In genomic region chr5:127564002-127564769, GRCh38 we compare ENCODE assay signal across 8 cellular contexts. TPM values are rescaled to one million over a fixed set of nuclear protein-coding genes. Genes with fewer than 3 reads are reported as not detected.
A peak's percentile ranks its signal among the peaks of the same experiment; 100 is the strongest.
DNase-seq lines count a peak whose midpoint lies in the region; ATAC-seq, FAIRE-seq and TF ChIP-seq lines count a peak whose summit lies in the region.

No MANE protein-coding gene starts in this region.

- H3K9me3 ChIP-seq in pancreas = no peaks in the 10 kb centered on the region

- CTCF ChIA-PET in activated CD8-positive, alpha-beta T cell treated with anti-CD3 and anti-CD28 coated beads for 36 hours (lab: Charles Lee) = interaction anchor here (0.8 to 2.6 kb wide), 11 partner anchors 9 to 650 kb away, joined by 3 to 9 read pairs (median 3); no protein-coding TSS in a partner anchor

- H3K27ac ChIP-seq in pancreas = no peak overlapping the region

- H3K4me3 ChIP-seq in foreskin fibroblast (ENCODE audit: low read depth in 1 of 2, low read length in 2 of 2) (no peak overlapping the region), pancreas (no peak overlapping the region)

- H3K4me3 Mint-ChIP-seq in activated CD8-positive, alpha-beta T cell treated with anti-CD3 and anti-CD28 coated beads for 36 hours = no peak overlapping the region

- peak; percentile 41 for FAIRE-seq in pancreas (lab: Jason Lieb, UNC)

- peaks cover 10% of the 10 kb centered on the region for H3K27me3 Mint-ChIP-seq in activated CD8-positive, alpha-beta T cell treated with anti-CD3 and anti-CD28 coated beads for 36 hours

- H3K27ac Mint-ChIP-seq in activated CD8-positive, alpha-beta T cell treated with anti-CD3 and anti-CD28 coated beads for 36 hours = no peak overlapping the region

- WGBS in pancreas, 2 donors = 53 to 63% methylated on average over 2 of the region's 2 CpGs

- POLR2A ChIA-PET in activated CD8-positive, alpha-beta T cell treated with anti-CD3 and anti-CD28 coated beads for 36 hours (lab: Charles Lee) = no interaction called here

- peak; percentile 63 for TF ChIP-seq CTCF in activated CD8-positive, alpha-beta T cell treated with anti-CD3 and anti-CD28 coated beads for 36 hours (IDR thresholded peaks at IDR 0.05)
- TF ChIP-seq CTCF in foreskin fibroblast (IDR thresholded peaks at IDR 0.05; ENCODE audit: low read depth, low read length) = peak; percentile 63
- peak in 3 of 4 donors; percentile 46 to 50 (median 47) for TF ChIP-seq CTCF in pancreas (IDR thresholded peaks at IDR 0.05)

- intact Hi-C loops in activated CD8-positive, alpha-beta T cell treated with anti-CD3 and anti-CD28 coated beads for 36 hours (cut with micrococcal nuclease) = loop anchor here (2.0 kb wide), 1 partner anchor 637 kb away; no protein-coding TSS in a partner anchor
- intact Hi-C loops in pancreas (cut with DNase I) = loop anchor here in 1 of 3 donors (10.0 kb wide), 1 partner anchor 641 kb away; no protein-coding TSS in a partner anchor

- peaks cover 0 to 4% (median 0%) of the 10 kb centered on the region in 3 donors for H3K4me1 ChIP-seq in pancreas

- ATAC-seq in GM19397 (IDR thresholded peaks at IDR 0.05; ENCODE audit: unreplicated experiment) (peak; percentile 28), HG03442 (IDR thresholded peaks at IDR 0.05; ENCODE audit: unreplicated experiment) (peak; percentile 48), pancreas (peak; percentile 68 to 94 (median 90))
- ATAC-seq in activated CD8-positive, alpha-beta T cell treated with anti-CD3 and anti-CD28 coated beads for 36 hours = peak; percentile 89

- H3K27me3 ChIP-seq in pancreas = no peaks in the 10 kb centered on the region

- H3K36me3 ChIP-seq in pancreas = no peaks in the 10 kb centered on the region

- no peaks in the 10 kb centered on the region for H3K9me3 Mint-ChIP-seq in activated CD8-positive, alpha-beta T cell treated with anti-CD3 and anti-CD28 coated beads for 36 hours

- no peaks in the 10 kb centered on the region for H3K36me3 Mint-ChIP-seq in activated CD8-positive, alpha-beta T cell treated with anti-CD3 and anti-CD28 coated beads for 36 hours (ENCODE audit: low read depth)

- DNase-seq in DMS114 treated with DMSO at 0.1 percent for 48 hours (lab: John Stamatoyannopoulos, UW; ENCODE audit: unreplicated experiment) = peak; percentile 53
- peak; percentile 84 for DNase-seq in NCI-H69 (lab: John Stamatoyannopoulos, UW)
- DNase-seq in activated CD8-positive, alpha-beta T cell treated with anti-CD3 and anti-CD28 coated beads for 36 hours = peak; percentile 74
- DNase-seq in foreskin fibroblast = peak; percentile 28 to 76
- peak in 3 of 6 donors; percentile 21 to 52 (median 39) for DNase-seq in pancreas
- no peak for DNase-seq in UCSD-AML1 (lab: John Stamatoyannopoulos, UW; ENCODE audit: unreplicated experiment)

- peaks cover 11% of the 10 kb centered on the region for H3K4me1 Mint-ChIP-seq in activated CD8-positive, alpha-beta T cell treated with anti-CD3 and anti-CD28 coated beads for 36 hours (ENCODE audit: low read depth)

RNA-seq across cellular contexts. Expression of gene PRRC1, which starts 46.7 kb away (rescaled TPM):
- 10 to 100 TPM; 38.0 to 38.1 TPM for total RNA-seq in activated CD8-positive, alpha-beta T cell treated with anti-CD3 and anti-CD28 coated beads for 36 hours
- total RNA-seq in pancreas = 10 to 100 TPM; 25.7 to 46.7 (median 36.6) TPM
- 10 to 100 TPM; 17.7 to 19.4 TPM for polyA plus RNA-seq in pancreas

Comparison
In these comparisons a context has a peak if more than half of its experiments do, and no peak if none do; other contexts are left out.
1. ATAC-seq: peak in every context shown above with its lines; median percentile 90 in pancreas; 89 in activated CD8-positive, alpha-beta T cell treated with anti-CD3 and anti-CD28 coated beads for 36 hours; 48 in HG03442; 28 in GM19397.